In the genomic region with DNA sequence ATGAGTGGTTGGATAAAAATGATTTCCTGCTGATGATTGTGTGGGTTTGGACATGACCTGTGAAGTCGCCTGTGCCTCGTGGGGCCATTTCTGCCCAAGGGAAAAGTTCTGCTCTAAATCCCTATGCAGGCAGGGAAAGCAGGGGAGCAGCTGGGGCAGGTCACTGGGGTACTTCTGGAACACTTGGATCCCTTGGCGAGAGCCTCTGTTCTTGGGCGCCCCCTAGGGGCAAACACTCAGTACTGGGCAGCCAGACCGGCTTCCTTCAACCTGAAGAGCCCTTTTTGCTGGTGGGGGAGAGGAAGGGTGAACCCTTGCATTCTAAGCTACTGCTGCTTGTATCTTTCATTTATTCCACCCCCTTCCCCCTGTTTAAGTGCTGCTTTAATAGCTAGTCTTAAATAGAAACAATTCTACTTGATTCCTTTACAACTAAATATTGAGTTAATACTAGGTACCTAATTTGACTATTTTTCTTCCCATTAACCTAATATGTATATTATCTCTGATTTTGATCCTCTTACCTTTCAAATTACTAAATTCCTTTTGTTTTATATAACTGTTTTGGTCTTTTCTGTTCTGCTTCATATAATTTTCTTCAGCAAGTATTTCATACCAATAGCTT, we compare ENCODE assay signal across 8 cellular contexts. TPM values are rescaled to one million over a fixed set of nuclear protein-coding genes. Genes with fewer than 3 reads are reported as not detected.
A peak's percentile ranks its signal among the peaks of the same experiment; 100 is the strongest.
DNase-seq lines count a peak whose midpoint lies in the region; ATAC-seq and TF ChIP-seq lines count a peak whose summit lies in the region.

No MANE protein-coding gene starts in this region.

- DNase-seq in COR-L47 (lab: John Stamatoyannopoulos, UW) (peak; percentile 50), NCI-H748 (lab: John Stamatoyannopoulos, UW; ENCODE audit: unreplicated experiment) (peak; percentile 51), activated T-cell treated with anti-CD3 and anti-CD28 coated beads for 1 hour (ENCODE audit: low read depth) (peak; percentile 35), foreskin fibroblast (peak; percentile 40 to 83), nucleus accumbens (lab: John Stamatoyannopoulos, UW) (peak in 43 of 56 donors; percentile 4 to 81 (median 37)), upper lobe of left lung (peak in 1 of 2 donors; percentile 75)

- H3K36me3 ChIP-seq in upper lobe of left lung = no peaks in the 10 kb centered on the region

- ATAC-seq in GM19395 (IDR thresholded peaks at IDR 0.05; ENCODE audit: unreplicated experiment) (peak; percentile 86), HG03439 (IDR thresholded peaks at IDR 0.05; ENCODE audit: unreplicated experiment) (peak; percentile 75), upper lobe of left lung (ENCODE audit: low FRiP score in 2 of 2) (peak; percentile 79 to 85)

- peak; percentile 94 for TF ChIP-seq CTCF in foreskin fibroblast (IDR thresholded peaks at IDR 0.05; ENCODE audit: low read depth, low read length)
- TF ChIP-seq CTCF in upper lobe of left lung (IDR thresholded peaks at IDR 0.05) = peak; percentile 68 to 91 (median 76)

- H3K27ac ChIP-seq in upper lobe of left lung = no peak overlapping the region

- no peaks in the 10 kb centered on the region for H3K9me3 ChIP-seq in upper lobe of left lung

- 24 to 31% methylated on average over 5 of the region's 5 CpGs for WGBS in upper lobe of left lung, 2 donors

- no peak for TF ChIP-seq EP300 in upper lobe of left lung (IDR thresholded peaks at IDR 0.05)

- H3K4me3 ChIP-seq in foreskin fibroblast (ENCODE audit: low read depth in 1 of 2, low read length in 2 of 2) = no peak overlapping the region
- H3K4me3 ChIP-seq in upper lobe of left lung = no peak overlapping the region

- H3K27me3 ChIP-seq in upper lobe of left lung = no peaks in the 10 kb centered on the region

- no peak for TF ChIP-seq POLR2A in upper lobe of left lung (IDR thresholded peaks at IDR 0.05)

- H3K4me1 ChIP-seq in upper lobe of left lung = peaks cover 0 to 15% (median 0%) of the 10 kb centered on the region in 4 donors

RNA-seq across cellular contexts. Expression of gene CLEC20A, which starts 5.1 kb away (rescaled TPM):
- total RNA-seq in upper lobe of left lung = not detected

RNA-seq across cellular contexts. Expression of gene TEX35, which starts 11.1 kb away (rescaled TPM):
- not detected for total RNA-seq in upper lobe of left lung
